18 cellular contexts compared by ENCODE assay signal in genomic region chr21:45473496-45474322, GRCh38.
DNase-seq lines count a peak whose midpoint lies in the region; ATAC-seq and TF ChIP-seq lines count a peak whose summit lies in the region.
"Had no signal": no experiment of that assay in that cellular context is flagged by ENCODE, and none has a peak within 500 bp of the region (broad histone marks: within the 10 kb centered on the region; RNA-seq: fewer than 3 reads in every experiment).

No MANE protein-coding gene starts in this region.

- H3K9me3 Mint-ChIP-seq in activated naive CD4-positive, alpha-beta T cell treated with anti-CD3 and anti-CD28 coated beads, Interleukin-2, amount 50 U/mL, for 72 hours, result no peaks in the 10 kb centered on the region
- H3K9me3 Mint-ChIP-seq in WTC11 (no peaks in the 10 kb centered on the region), type B pancreatic cell (no peaks in the 10 kb centered on the region)
- H3K9me3 Mint-ChIP-seq: stimulated activated naive CD8-positive, alpha-beta T cell treated with anti-CD3 and anti-CD28 coated beads, Interleukin-15, amount 100 ng/mL, for 72 hours had no signal

- H3K4me3 ChIP-seq in fibroblast of villous mesenchyme (ENCODE audit: low read depth, low read length), result no peak overlapping the region
- H3K4me3 ChIP-seq: A549, esophagus squamous epithelium, lung, Peyer's patch had no signal

- no peaks in the 10 kb centered on the region for H3K36me3 Mint-ChIP-seq in activated naive CD4-positive, alpha-beta T cell treated with anti-CD3 and anti-CD28 coated beads, Interleukin-2, amount 50 U/mL, for 72 hours
- peaks cover 30% of the 10 kb centered on the region for H3K36me3 Mint-ChIP-seq in WTC11
- peaks cover 19% of the 10 kb centered on the region for H3K36me3 Mint-ChIP-seq in type B pancreatic cell

- TF ChIP-seq CTCF in WTC11 (IDR thresholded peaks at IDR 0.05), result no peak
- no peak for TF ChIP-seq CTCF in fibroblast of villous mesenchyme (IDR thresholded peaks at IDR 0.05; ENCODE audit: insufficient read depth, low read depth, low read length)
- TF ChIP-seq CTCF in type B pancreatic cell (conservative IDR thresholded peaks at IDR 0.05), result peak; percentile 38

- CTCF ChIA-PET in WTC11 (lab: Charles Lee), result no interaction called here

- H3K27ac Mint-ChIP-seq in activated naive CD4-positive, alpha-beta T cell treated with anti-CD3 and anti-CD28 coated beads, Interleukin-2, amount 50 U/mL, for 72 hours, result peak overlapping the region; percentile 2 to 6
- H3K27ac Mint-ChIP-seq in WTC11, result peak overlapping the region; percentile 5
- peak overlapping the region; percentile 55 for H3K27ac Mint-ChIP-seq in type B pancreatic cell
- H3K27ac Mint-ChIP-seq: activated T-cell treated with anti-CD3 and anti-CD28 coated beads, Interleukin-2, amount 50 U/mL, for 72 hours; stimulated activated naive CD8-positive, alpha-beta T cell treated with anti-CD3 and anti-CD28 coated beads, Interleukin-15, amount 100 ng/mL, for 72 hours had no signal

- H3K4me3 Mint-ChIP-seq in WTC11 (no peak overlapping the region), type B pancreatic cell (no peak overlapping the region)
- H3K4me3 Mint-ChIP-seq: activated T-cell treated with anti-CD3 and anti-CD28 coated beads, Interleukin-2, amount 50 U/mL, for 72 hours; stimulated activated naive CD8-positive, alpha-beta T cell treated with anti-CD3 and anti-CD28 coated beads, Interleukin-15, amount 100 ng/mL, for 72 hours had no signal

- no peak for ATAC-seq in activated naive CD4-positive, alpha-beta T cell treated with anti-CD3 and anti-CD28 coated beads, Interleukin-2, amount 50 U/mL, for 72 hours
- ATAC-seq in WTC11, result no peak
- no peak for ATAC-seq in HG03280 (IDR thresholded peaks at IDR 0.05; ENCODE audit: unreplicated experiment)
- ATAC-seq: A549; activated T-cell treated with anti-CD3 and anti-CD28 coated beads, Interleukin-2, amount 50 U/mL, for 72 hours; stimulated activated naive CD8-positive, alpha-beta T cell treated with anti-CD3 and anti-CD28 coated beads, Interleukin-15, amount 100 ng/mL, for 72 hours had no signal

- no peaks in the 10 kb centered on the region for H3K27me3 Mint-ChIP-seq in WTC11 (ENCODE audit: low read depth)
- H3K27me3 Mint-ChIP-seq in type B pancreatic cell, result no peaks in the 10 kb centered on the region
- H3K27me3 Mint-ChIP-seq: stimulated activated naive CD8-positive, alpha-beta T cell treated with anti-CD3 and anti-CD28 coated beads, Interleukin-15, amount 100 ng/mL, for 72 hours had no signal

- POLR2A ChIA-PET in WTC11 (lab: Charles Lee), result no interaction called here

- H3K4me1 Mint-ChIP-seq in WTC11, result peaks cover 13% of the 10 kb centered on the region
- peaks cover 29% of the 10 kb centered on the region for H3K4me1 Mint-ChIP-seq in type B pancreatic cell (ENCODE audit: unreplicated experiment)

- DNase-seq in activated naive CD4-positive, alpha-beta T cell treated with anti-CD3 and anti-CD28 coated beads, Interleukin-2, amount 50 U/mL, for 72 hours (ENCODE audit: low spot score in 2 of 2), result no peak
- no peak for DNase-seq in activated naive CD4-positive, alpha-beta T cell (lab: John Stamatoyannopoulos, UW)
- DNase-seq in WTC11 (ENCODE audit: low spot score), result no peak
- peak; percentile 41 for DNase-seq in fibroblast of villous mesenchyme (ENCODE audit: low read depth)
- DNase-seq in type B pancreatic cell (ENCODE audit: extremely low spot score, unreplicated experiment), result no peak
- no peak for DNase-seq in occipital lobe (lab: John Stamatoyannopoulos, UW)
- no peak for DNase-seq in DMS79 (lab: John Stamatoyannopoulos, UW)
- DNase-seq: activated T-cell treated with anti-CD3 and anti-CD28 coated beads, Interleukin-2, amount 50 U/mL, for 72 hours; effector CD8-positive, alpha-beta T cell; esophagus squamous epithelium; NCI-H1048; NCI-H2029 treated with DMSO at 0.1 percent for 48 hours; NCI-H446 treated with DMSO at 0.1 percent for 48 hours; Peyer's patch; stimulated activated naive CD8-positive, alpha-beta T cell treated with anti-CD3 and anti-CD28 coated beads, Interleukin-15, amount 100 ng/mL, for 72 hours had no signal

TF ChIP-seq in WTC11, 78 proteins besides CTCF, POLR2A, EP300 and RAD21 (continues in another document):
- TF ChIP-seq, protein P1, sequence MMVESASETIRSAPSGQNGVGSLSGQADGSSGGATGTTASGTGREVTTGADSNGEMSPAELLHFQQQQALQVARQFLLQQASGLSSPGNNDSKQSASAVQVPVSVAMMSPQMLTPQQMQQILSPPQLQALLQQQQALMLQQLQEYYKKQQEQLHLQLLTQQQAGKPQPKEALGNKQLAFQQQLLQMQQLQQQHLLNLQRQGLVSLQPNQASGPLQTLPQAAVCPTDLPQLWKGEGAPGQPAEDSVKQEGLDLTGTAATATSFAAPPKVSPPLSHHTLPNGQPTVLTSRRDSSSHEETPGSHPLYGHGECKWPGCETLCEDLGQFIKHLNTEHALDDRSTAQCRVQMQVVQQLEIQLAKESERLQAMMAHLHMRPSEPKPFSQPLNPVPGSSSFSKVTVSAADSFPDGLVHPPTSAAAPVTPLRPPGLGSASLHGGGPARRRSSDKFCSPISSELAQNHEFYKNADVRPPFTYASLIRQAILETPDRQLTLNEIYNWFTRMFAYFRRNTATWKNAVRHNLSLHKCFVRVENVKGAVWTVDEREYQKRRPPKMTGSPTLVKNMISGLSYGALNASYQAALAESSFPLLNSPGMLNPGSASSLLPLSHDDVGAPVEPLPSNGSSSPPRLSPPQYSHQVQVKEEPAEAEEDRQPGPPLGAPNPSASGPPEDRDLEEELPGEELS (CRISPR knock-in tag; IDR thresholded peaks at IDR 0.05), result no peak
- TF ChIP-seq RORB (CRISPR knock-in tag; IDR thresholded peaks at IDR 0.05) (no peak), ERG (CRISPR knock-in tag; IDR thresholded peaks at IDR 0.05) (no peak), RELA (CRISPR knock-in tag; IDR thresholded peaks at IDR 0.05; ENCODE audit: borderline replicate concordance) (no peak), CDX4 (CRISPR knock-in tag; IDR thresholded peaks at IDR 0.05; ENCODE audit: borderline replicate concordance) (no peak), OVOL2 (CRISPR knock-in tag; IDR thresholded peaks at IDR 0.05; ENCODE audit: borderline replicate concordance) (no peak), ATF6 (CRISPR knock-in tag; IDR thresholded peaks at IDR 0.05) (no peak), TCF7 (CRISPR knock-in tag; IDR thresholded peaks at IDR 0.05; ENCODE audit: low read depth) (no peak), FOXK1 (CRISPR knock-in tag; IDR thresholded peaks at IDR 0.05) (no peak), NR1H2 (CRISPR knock-in tag; IDR thresholded peaks at IDR 0.05) (no peak)
- TF ChIP-seq, protein P2, sequence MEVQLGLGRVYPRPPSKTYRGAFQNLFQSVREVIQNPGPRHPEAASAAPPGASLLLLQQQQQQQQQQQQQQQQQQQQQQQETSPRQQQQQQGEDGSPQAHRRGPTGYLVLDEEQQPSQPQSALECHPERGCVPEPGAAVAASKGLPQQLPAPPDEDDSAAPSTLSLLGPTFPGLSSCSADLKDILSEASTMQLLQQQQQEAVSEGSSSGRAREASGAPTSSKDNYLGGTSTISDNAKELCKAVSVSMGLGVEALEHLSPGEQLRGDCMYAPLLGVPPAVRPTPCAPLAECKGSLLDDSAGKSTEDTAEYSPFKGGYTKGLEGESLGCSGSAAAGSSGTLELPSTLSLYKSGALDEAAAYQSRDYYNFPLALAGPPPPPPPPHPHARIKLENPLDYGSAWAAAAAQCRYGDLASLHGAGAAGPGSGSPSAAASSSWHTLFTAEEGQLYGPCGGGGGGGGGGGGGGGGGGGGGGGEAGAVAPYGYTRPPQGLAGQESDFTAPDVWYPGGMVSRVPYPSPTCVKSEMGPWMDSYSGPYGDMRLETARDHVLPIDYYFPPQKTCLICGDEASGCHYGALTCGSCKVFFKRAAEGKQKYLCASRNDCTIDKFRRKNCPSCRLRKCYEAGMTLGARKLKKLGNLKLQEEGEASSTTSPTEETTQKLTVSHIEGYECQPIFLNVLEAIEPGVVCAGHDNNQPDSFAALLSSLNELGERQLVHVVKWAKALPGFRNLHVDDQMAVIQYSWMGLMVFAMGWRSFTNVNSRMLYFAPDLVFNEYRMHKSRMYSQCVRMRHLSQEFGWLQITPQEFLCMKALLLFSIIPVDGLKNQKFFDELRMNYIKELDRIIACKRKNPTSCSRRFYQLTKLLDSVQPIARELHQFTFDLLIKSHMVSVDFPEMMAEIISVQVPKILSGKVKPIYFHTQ (CRISPR knock-in tag; IDR thresholded peaks at IDR 0.05), result no peak

Comparison
In these comparisons a context has a peak if more than half of its experiments do, and no peak if none do; other contexts are left out.
1. H3K27ac Mint-ChIP-seq: peak in every context shown above with its lines; median percentile 55 in type B pancreatic cell; 5 in WTC11; 4 in activated naive CD4-positive, alpha-beta T cell treated with anti-CD3 and anti-CD28 coated beads, Interleukin-2, amount 50 U/mL, for 72 hours.